ENCODE assay signal across 2 cellular contexts in genomic region chr19:43705729-43706128, GRCh38.
TF ChIP-seq lines count a peak whose summit lies in the region.

No MANE protein-coding gene starts in this region.

TF ChIP-seq in HepG2, 621 proteins besides CTCF, POLR2A, EP300 and RAD21:
- TF ChIP-seq ZSCAN25 (CRISPR knock-in tag; IDR thresholded peaks at IDR 0.05) (no peak), ZNF773 (CRISPR knock-in tag; IDR thresholded peaks at IDR 0.05; ENCODE audit: borderline replicate concordance) (no peak), ZNF121 (CRISPR knock-in tag; IDR thresholded peaks at IDR 0.05) (peak; percentile 55; the same call in 1 of the 2 replicates)

TF ChIP-seq in WTC11, 78 proteins besides CTCF, POLR2A, EP300 and RAD21:
- TF ChIP-seq ZNF121 (CRISPR knock-in tag; IDR thresholded peaks at IDR 0.05) (0 out of 2 replicates have a peak, but pooled peaks have one; percentile 63), PRRX2 (CRISPR knock-in tag; IDR thresholded peaks at IDR 0.05) (no peak)
